ENCODE assay signal across 8 cellular contexts in the genomic region with DNA sequence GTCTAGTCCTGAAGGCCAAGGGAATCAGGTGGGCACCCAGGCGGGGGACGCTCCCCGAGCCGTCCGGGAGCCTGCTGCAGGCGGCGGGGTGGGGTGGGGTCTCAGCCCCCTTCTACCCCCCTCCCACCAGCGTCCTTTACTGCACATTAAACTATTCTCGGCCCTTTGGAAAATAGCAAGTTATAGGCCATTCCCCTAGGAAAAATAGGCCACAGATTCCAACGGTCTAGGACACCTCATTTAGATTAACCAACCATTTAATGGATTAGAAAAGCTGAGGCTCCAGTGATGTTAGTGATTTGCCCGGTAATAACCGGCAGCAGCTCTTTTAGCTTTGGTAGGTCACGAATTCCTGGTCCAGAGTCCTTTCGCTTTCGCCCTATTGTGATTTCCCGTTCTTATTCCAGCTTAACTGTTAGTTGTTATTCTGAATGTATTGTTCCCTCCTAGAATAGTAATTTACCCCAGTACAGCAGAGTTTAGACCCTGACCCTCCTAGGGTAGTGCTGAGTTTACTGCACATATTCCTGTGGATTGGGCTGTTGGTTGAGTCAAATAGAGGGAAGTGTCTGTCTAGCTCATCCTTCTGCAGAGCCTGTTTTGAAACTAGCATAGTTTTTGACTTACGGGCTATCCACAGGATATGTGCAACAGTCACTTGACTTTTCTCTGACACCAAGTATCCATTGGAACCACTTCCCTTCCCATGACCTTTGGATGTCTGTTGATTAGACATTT. TPM values are rescaled to one million over a fixed set of nuclear protein-coding genes. Genes with fewer than 3 reads are reported as not detected.
DNase-seq lines count a peak whose midpoint lies in the region; ATAC-seq, FAIRE-seq and TF ChIP-seq lines count a peak whose summit lies in the region.

No MANE protein-coding gene starts in this region.

- CTCF ChIA-PET in CD4-positive, alpha-beta T cell (lab: Charles Lee) = interaction anchor here (1.1 to 2.5 kb wide), 5 partner anchors 13 to 20 kb away, joined by 3 to 17 read pairs (median 4); partner anchors contain the start of gene GSTO2
- CTCF ChIA-PET in activated CD4-positive, alpha-beta memory T cell treated with anti-CD3 and anti-CD28 coated beads, Interleukin-2, amount 10 ng/mL, durations not matched to agents 7 days and 5 days (lab: Charles Lee) = interaction anchor here (0.9 to 8.1 kb wide), 7 partner anchors 8 to 133 kb away, joined by 3 to 61 read pairs (median 8); partner anchors contain the start of gene SFR1
- CTCF ChIA-PET in HEK293T (lab: Yijun Ruan, JAX) = interaction anchor here (1.1 to 2.1 kb wide), 3 partner anchors 19 to 282 kb away, joined by 5 to 12 read pairs (median 8); no protein-coding TSS in a partner anchor

- DNase-seq in CD4-positive, alpha-beta T cell = no peak
- no peak for DNase-seq in activated CD4-positive, alpha-beta memory T cell treated with anti-CD3 and anti-CD28 coated beads, Interleukin-2, amount 10 ng/mL, durations not matched to agents 7 days and 5 days
- DNase-seq in frontal cortex (ENCODE audit: low spot score in 2 of 2) (peak; percentile 41 to 61), HEK293T (ENCODE audit: extremely low spot score) (no peak)
- no peak for DNase-seq in stimulated activated CD4-positive, alpha-beta T cell treated with anti-CD3 and anti-CD28 coated beads, Interleukin-4, amount 100 ng/mL, for 24 hours

- H3K4me3 Mint-ChIP-seq in CD4-positive, alpha-beta T cell = peak overlapping the region; percentile 99
- H3K4me3 Mint-ChIP-seq in activated CD4-positive, alpha-beta memory T cell treated with anti-CD3 and anti-CD28 coated beads, Interleukin-2, amount 10 ng/mL, durations not matched to agents 7 days and 5 days = peak overlapping the region; percentile 97

- peak; percentile 66 for ATAC-seq in CD4-positive, alpha-beta T cell (ENCODE audit: poor library complexity)
- ATAC-seq in GM19324 (IDR thresholded peaks at IDR 0.05; ENCODE audit: low FRiP score, unreplicated experiment) = peak; percentile 20

- H3K4me1 Mint-ChIP-seq in CD4-positive, alpha-beta T cell (ENCODE audit: low read depth) = peaks cover 59% of the 10 kb centered on the region
- H3K4me1 Mint-ChIP-seq in activated CD4-positive, alpha-beta memory T cell treated with anti-CD3 and anti-CD28 coated beads, Interleukin-2, amount 10 ng/mL, durations not matched to agents 7 days and 5 days = peaks cover 56% of the 10 kb centered on the region

- no peak for FAIRE-seq in frontal cortex (lab: Jason Lieb, UNC)

- H3K27ac ChIP-seq in CD4-positive, alpha-beta T cell (ENCODE audit: low read depth, low read length) = peak overlapping the region; percentile 73
- H3K27ac ChIP-seq in HUES64 (ENCODE audit: low read depth, low read length) (peak overlapping the region; percentile 60; the same call in 1 of the 2 replicates), neutrophil (peak overlapping the region; percentile 86)

- H3K4me3 ChIP-seq in HUES64 (ENCODE audit: low read length) = peak overlapping the region; percentile 81
- peak overlapping the region; percentile 77 to 88 for H3K4me3 ChIP-seq in neutrophil (ENCODE audit: low read depth in 1 of 2, low read length in 1 of 2)

- no peaks in the 10 kb centered on the region for H3K27me3 ChIP-seq in CD4-positive, alpha-beta T cell (ENCODE audit: control insufficient read depth, insufficient read depth, low read length)
- H3K27me3 ChIP-seq in HUES64 (ENCODE audit: insufficient read depth, low read length) (peaks cover 14% of the 10 kb centered on the region; the same call in 1 of the 2 replicates), neutrophil (no peaks in the 10 kb centered on the region)

- H3K9ac ChIP-seq in HUES64 (ENCODE audit: low read depth, low read length) = peak overlapping the region; percentile 75

- H3K9me3 ChIP-seq in CD4-positive, alpha-beta T cell (ENCODE audit: control insufficient read depth, low read length) = no peaks in the 10 kb centered on the region
- H3K9me3 ChIP-seq in HUES64 (ENCODE audit: insufficient read depth, low read depth, low read length) = no peaks in the 10 kb centered on the region
- H3K9me3 ChIP-seq in neutrophil = no peaks in the 10 kb centered on the region

- 1% methylated on average over 16 of the region's 17 CpGs for WGBS in HUES64

- POLR2A ChIA-PET in CD4-positive, alpha-beta T cell (lab: Charles Lee) = interaction anchor here (0.7 to 7.7 kb wide), 10 partner anchors 8 to 134 kb away, joined by 3 to 102 read pairs (median 8); partner anchors contain the start of genes CFAP43, CFAP58, GSTO2 and ITPRIP
- POLR2A ChIA-PET in activated CD4-positive, alpha-beta memory T cell treated with anti-CD3 and anti-CD28 coated beads, Interleukin-2, amount 10 ng/mL, durations not matched to agents 7 days and 5 days (lab: Charles Lee) = interaction anchor here (0.6 to 6.5 kb wide), 14 partner anchors 8 to 368 kb away, joined by 3 to 62 read pairs (median 4); partner anchors contain the start of genes CFAP43, GSTO2, ITPRIP and SFR1
- POLR2A ChIA-PET in HEK293T (lab: Yijun Ruan, JAX) = interaction anchor here (0.7 to 3.4 kb wide), 8 partner anchors 8 to 134 kb away, joined by 3 to 23 read pairs (median 6); partner anchors contain the start of genes CFAP43, CFAP58, GSTO2 and SFR1

- intact Hi-C loops in CD4-positive, alpha-beta T cell (cut with DNase I, micrococcal nuclease) = no loop called here

- H3K27ac Mint-ChIP-seq in CD4-positive, alpha-beta T cell = peak overlapping the region; percentile 87
- H3K27ac Mint-ChIP-seq in activated CD4-positive, alpha-beta memory T cell treated with anti-CD3 and anti-CD28 coated beads, Interleukin-2, amount 10 ng/mL, durations not matched to agents 7 days and 5 days = peak overlapping the region; percentile 92

- no peaks in the 10 kb centered on the region for H3K27me3 Mint-ChIP-seq in CD4-positive, alpha-beta T cell
- H3K27me3 Mint-ChIP-seq in activated CD4-positive, alpha-beta memory T cell treated with anti-CD3 and anti-CD28 coated beads, Interleukin-2, amount 10 ng/mL, durations not matched to agents 7 days and 5 days = peaks cover 7% of the 10 kb centered on the region

- no peak for TF ChIP-seq CTCF in CD4-positive, alpha-beta T cell (IDR thresholded peaks at IDR 0.05)
- TF ChIP-seq CTCF in neutrophil (IDR thresholded peaks at IDR 0.05) = no peak

- H3K4me1 ChIP-seq in HUES64 (ENCODE audit: insufficient read depth, low read length) (peaks cover 49% of the 10 kb centered on the region), neutrophil (ENCODE audit: control insufficient read depth in 1 of 2, insufficient read depth in 1 of 2, low read depth in 1 of 2, low read length in 1 of 2) (peaks cover 54 to 69% of the 10 kb centered on the region in 2 experiments)

- H3K9me3 Mint-ChIP-seq in CD4-positive, alpha-beta T cell = no peaks in the 10 kb centered on the region
- H3K9me3 Mint-ChIP-seq in activated CD4-positive, alpha-beta memory T cell treated with anti-CD3 and anti-CD28 coated beads, Interleukin-2, amount 10 ng/mL, durations not matched to agents 7 days and 5 days = no peaks in the 10 kb centered on the region

- H3K36me3 ChIP-seq in HUES64 (ENCODE audit: insufficient read depth, low read length) (peaks cover 31% of the 10 kb centered on the region), neutrophil (peaks cover 10% of the 10 kb centered on the region)

- H3K36me3 Mint-ChIP-seq in CD4-positive, alpha-beta T cell (ENCODE audit: low read depth) = peaks cover 49% of the 10 kb centered on the region
- H3K36me3 Mint-ChIP-seq in activated CD4-positive, alpha-beta memory T cell treated with anti-CD3 and anti-CD28 coated beads, Interleukin-2, amount 10 ng/mL, durations not matched to agents 7 days and 5 days (ENCODE audit: low read depth) = peaks cover 48% of the 10 kb centered on the region

TF ChIP-seq in HEK293T, 16 proteins besides CTCF, POLR2A, EP300 and RAD21:
- no peak for TF ChIP-seq FOXK2 (IDR thresholded peaks at IDR 0.05)
- no peak for TF ChIP-seq CTBP1 (IDR thresholded peaks at IDR 0.05; ENCODE audit: borderline replicate concordance)
- TF ChIP-seq FOXM1 (IDR thresholded peaks at IDR 0.05; ENCODE audit: borderline replicate concordance) = no peak
- TF ChIP-seq TARDBP (IDR thresholded peaks at IDR 0.05) = no peak
- TF ChIP-seq ARNT (IDR thresholded peaks at IDR 0.05) = no peak
- TF ChIP-seq ELF4 (IDR thresholded peaks at IDR 0.05) = no peak
- TF ChIP-seq SUZ12 (IDR thresholded peaks at IDR 0.05) = no peak
- TF ChIP-seq ZNF384 (IDR thresholded peaks at IDR 0.05) = no peak
- TF ChIP-seq SP1 (IDR thresholded peaks at IDR 0.05) = no peak
- TF ChIP-seq NFRKB (IDR thresholded peaks at IDR 0.05) = no peak
- TF ChIP-seq HDGF (IDR thresholded peaks at IDR 0.05; ENCODE audit: borderline replicate concordance) = no peak

RNA-seq across cellular contexts. Expression of gene GSTO1, which starts 0.7 kb away (rescaled TPM):
- total RNA-seq in CD4-positive, alpha-beta T cell = 10 to 100 TPM; 23.9 to 26.1 TPM
- polyA plus RNA-seq in HUES64 (2013, experiment 1 of 2) = 111 TPM
- polyA plus RNA-seq in HUES64 (2013, experiment 2 of 2) = 122 TPM
- 100 to 1,000 TPM; 139 to 142 TPM for total RNA-seq in activated CD4-positive, alpha-beta memory T cell treated with anti-CD3 and anti-CD28 coated beads, Interleukin-2, amount 10 ng/mL, durations not matched to agents 7 days and 5 days
- 39.9 TPM for total RNA-seq in frontal cortex

RNA-seq across cellular contexts. Expression of gene GSTO2, which starts 13.6 kb away (rescaled TPM):
- 1 to 10 TPM in 1 of 2 experiments, under 1 TPM in 1; 0.77 to 1.2 TPM for total RNA-seq in CD4-positive, alpha-beta T cell
- 3.7 TPM for polyA plus RNA-seq in HUES64 (2013, experiment 1 of 2)
- 6.6 TPM for polyA plus RNA-seq in HUES64 (2013, experiment 2 of 2)
- total RNA-seq in activated CD4-positive, alpha-beta memory T cell treated with anti-CD3 and anti-CD28 coated beads, Interleukin-2, amount 10 ng/mL, durations not matched to agents 7 days and 5 days = 1 to 10 TPM in 1 of 2 experiments, under 1 TPM in 1; 0.88 to 1.8 TPM
- 2.4 TPM for total RNA-seq in frontal cortex

RNA-seq across cellular contexts. Expression of gene CFAP43, which starts 23.2 kb away (rescaled TPM):
- not detected for total RNA-seq in CD4-positive, alpha-beta T cell
- polyA plus RNA-seq in HUES64 (2013, experiment 1 of 2) = 0.35 TPM
- 0.44 TPM for polyA plus RNA-seq in HUES64 (2013, experiment 2 of 2)
- under 1 TPM; 0.18 to 0.25 TPM for total RNA-seq in activated CD4-positive, alpha-beta memory T cell treated with anti-CD3 and anti-CD28 coated beads, Interleukin-2, amount 10 ng/mL, durations not matched to agents 7 days and 5 days
- total RNA-seq in frontal cortex = 15.9 TPM

Comparison
In these comparisons a context has a peak if more than half of its experiments do, and no peak if none do; other contexts are left out.
1. DNase-seq: peak in frontal cortex (2 of 2); none in CD4-positive, alpha-beta T cell (0 of 10), activated CD4-positive, alpha-beta memory T cell treated with anti-CD3 and anti-CD28 coated beads, Interleukin-2, amount 10 ng/mL, durations not matched to agents 7 days and 5 days (single experiment), HEK293T (single experiment) and stimulated activated CD4-positive, alpha-beta T cell treated with anti-CD3 and anti-CD28 coated beads, Interleukin-4, amount 100 ng/mL, for 24 hours (single experiment).
2. RNA of gene CFAP43, which starts 23.2 kb away (total RNA-seq): 15.9 TPM in frontal cortex (single experiment); 0.18 to 0.25 TPM in activated CD4-positive, alpha-beta memory T cell treated with anti-CD3 and anti-CD28 coated beads, Interleukin-2, amount 10 ng/mL, durations not matched to agents 7 days and 5 days and not detected in CD4-positive, alpha-beta T cell; every median in the first group is over 10 times any median in the second.
3. Peak in every context shown above with its lines, with median percentiles within 50 percentile points of each other: H3K27ac ChIP-seq.